20 cellular contexts compared by ENCODE assay signal in the genomic region with DNA sequence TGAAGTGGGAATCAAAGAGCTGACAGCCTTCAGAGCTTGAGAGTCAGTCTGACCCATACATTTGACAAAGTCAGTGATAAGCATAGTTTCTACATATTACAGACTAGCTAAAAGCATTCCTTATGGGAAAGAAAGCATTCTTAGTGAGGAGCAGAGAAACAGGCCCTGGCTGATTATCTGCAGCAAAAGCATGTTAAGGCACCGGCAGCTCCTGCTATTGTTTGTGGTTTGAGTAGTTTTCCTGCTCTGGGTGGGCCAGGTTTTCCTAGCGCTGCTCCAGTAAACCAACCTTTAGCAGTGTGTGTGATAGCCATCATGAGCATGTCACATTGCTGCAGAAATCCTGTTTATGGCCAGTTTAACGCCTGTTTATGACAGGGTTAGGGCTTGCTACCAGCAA. TPM values are rescaled to one million over a fixed set of nuclear protein-coding genes. Genes with fewer than 3 reads are reported as not detected.
DNase-seq lines count a peak whose midpoint lies in the region; ATAC-seq and TF ChIP-seq lines count a peak whose summit lies in the region.
"Had no signal": no experiment of that assay in that cellular context is flagged by ENCODE, and none has a peak within 500 bp of the region (broad histone marks: within the 10 kb centered on the region; RNA-seq: fewer than 3 reads in every experiment).

No MANE protein-coding gene starts in this region.

- H3K27ac Mint-ChIP-seq in activated T-helper 2 cell treated with anti-CD3 and anti-CD28 coated beads, Interferon-gamma antibody, Interleukin-2, Interleukin-4, amounts not matched to agents 10 μg/mL and 5 μg/mL and 100 μg/mL, durations not matched to agents 14 hours and 24 hours and 36 hours = no peak overlapping the region
- H3K27ac Mint-ChIP-seq: HFFc6 had no signal

- 58 to 80% methylated on average over 1 to 3 of the region's 3 CpGs for WGBS in testis, 2 donors

- H3K4me1 Mint-ChIP-seq in activated T-helper 2 cell treated with anti-CD3 and anti-CD28 coated beads, Interferon-gamma antibody, Interleukin-2, Interleukin-4, amounts not matched to agents 10 μg/mL and 5 μg/mL and 100 μg/mL, durations not matched to agents 14 hours and 24 hours and 36 hours (ENCODE audit: low read depth) = peaks cover 4% of the 10 kb centered on the region

- H3K4me1 ChIP-seq in mucosa of descending colon (ENCODE audit: low read depth) (peaks cover 8% of the 10 kb centered on the region), testis (no peaks in the 10 kb centered on the region)

- peak; percentile 26 for DNase-seq in EH (ENCODE audit: low read depth)
- DNase-seq in dermis blood vessel endothelial cell = peak; percentile 49
- peak; percentile 92 for DNase-seq in islet precursor cell
- DNase-seq in mucosa of descending colon = peak in 1 of 3 donors; percentile 37
- no peak for DNase-seq in testis
- DNase-seq in activated CD4-positive, alpha-beta T cell treated with anti-CD3 and anti-CD28 coated beads, Interleukin-2, amount 50 U/mL, for 48 hours = no peak
- DNase-seq in activated T-helper 2 cell treated with anti-CD3 and anti-CD28 coated beads, Interferon-gamma antibody, Interleukin-2, Interleukin-4, amounts not matched to agents 10 μg/mL and 5 μg/mL and 100 μg/mL, durations not matched to agents 14 hours and 24 hours and 36 hours (ENCODE audit: low spot score) = no peak
- DNase-seq: 8988T; CD4-positive, alpha-beta memory T cell; DMS153; DMS79; GF-D8; GOT3; H7; HFFc6 had no signal

- H3K4me3 ChIP-seq in mucosa of descending colon (no peak overlapping the region), testis (no peak overlapping the region)
- H3K4me3 ChIP-seq: BLaER1 had no signal

- H3K27me3 ChIP-seq in testis = no peaks in the 10 kb centered on the region
- H3K27me3 ChIP-seq: BLaER1 had no signal

- H3K9me3 ChIP-seq in mucosa of descending colon = no peaks in the 10 kb centered on the region
- no peaks in the 10 kb centered on the region for H3K9me3 ChIP-seq in testis
- H3K9me3 ChIP-seq: BLaER1 had no signal

- intact Hi-C loops in mucosa of descending colon (cut with DNase I, micrococcal nuclease) (loop anchor here in 1 of 2 donors (10.0 kb wide), 1 partner anchor 367 kb away; no protein-coding TSS in a partner anchor), testis (cut with DNase I; ENCODE audit: low total_unique reads) (no loop called here)
- intact Hi-C loops in activated T-helper 2 cell treated with anti-CD3 and anti-CD28 coated beads, Interferon-gamma antibody, Interleukin-2, Interleukin-4, amounts not matched to agents 10 μg/mL and 5 μg/mL and 100 μg/mL, durations not matched to agents 14 hours and 24 hours and 36 hours (cut with micrococcal nuclease) = no loop called here

- peaks cover 6% of the 10 kb centered on the region for H3K27me3 Mint-ChIP-seq in activated T-helper 2 cell treated with anti-CD3 and anti-CD28 coated beads, Interferon-gamma antibody, Interleukin-2, Interleukin-4, amounts not matched to agents 10 μg/mL and 5 μg/mL and 100 μg/mL, durations not matched to agents 14 hours and 24 hours and 36 hours (ENCODE audit: low read depth)
- H3K27me3 Mint-ChIP-seq: CD4-positive, alpha-beta memory T cell had no signal

- TF ChIP-seq POLR2A in testis (IDR thresholded peaks at IDR 0.05) = no peak

- TF ChIP-seq CTCF in mucosa of descending colon (IDR thresholded peaks at IDR 0.05) (no peak), testis (IDR thresholded peaks at IDR 0.05) (no peak)

- no peak overlapping the region for H3K4me3 Mint-ChIP-seq in activated T-helper 2 cell treated with anti-CD3 and anti-CD28 coated beads, Interferon-gamma antibody, Interleukin-2, Interleukin-4, amounts not matched to agents 10 μg/mL and 5 μg/mL and 100 μg/mL, durations not matched to agents 14 hours and 24 hours and 36 hours (ENCODE audit: low read depth)
- H3K4me3 Mint-ChIP-seq: CD14-positive monocyte, HFFc6 had no signal

- no peaks in the 10 kb centered on the region for H3K9me3 Mint-ChIP-seq in activated T-helper 2 cell treated with anti-CD3 and anti-CD28 coated beads, Interferon-gamma antibody, Interleukin-2, Interleukin-4, amounts not matched to agents 10 μg/mL and 5 μg/mL and 100 μg/mL, durations not matched to agents 14 hours and 24 hours and 36 hours
- H3K9me3 Mint-ChIP-seq: CD14-positive monocyte; CD4-positive, alpha-beta memory T cell; HFFc6 had no signal

- ATAC-seq in mucosa of descending colon (peak; percentile 36), HG03354 (IDR thresholded peaks at IDR 0.05; ENCODE audit: poor library complexity, severe bottlenecking, unreplicated experiment) (no peak)
- ATAC-seq: HCT116 had no signal

- no peak overlapping the region for H3K27ac ChIP-seq in testis
- H3K27ac ChIP-seq: BLaER1, HL-60 had no signal

- no peaks in the 10 kb centered on the region for H3K36me3 Mint-ChIP-seq in activated T-helper 2 cell treated with anti-CD3 and anti-CD28 coated beads, Interferon-gamma antibody, Interleukin-2, Interleukin-4, amounts not matched to agents 10 μg/mL and 5 μg/mL and 100 μg/mL, durations not matched to agents 14 hours and 24 hours and 36 hours (ENCODE audit: low read depth)
- H3K36me3 Mint-ChIP-seq: CD14-positive monocyte; CD4-positive, alpha-beta memory T cell had no signal

- H3K36me3 ChIP-seq in mucosa of descending colon (ENCODE audit: low read depth) = no peaks in the 10 kb centered on the region
- H3K36me3 ChIP-seq in testis (ENCODE audit: low read depth, missing control alignments) = no peaks in the 10 kb centered on the region
- H3K36me3 ChIP-seq: BLaER1 had no signal

RNA-seq across cellular contexts. Expression of a gene that starts 51.6 kb away (rescaled TPM):
- total RNA-seq in dermis blood vessel endothelial cell (344 and 584 TPM in 2 replicates), mucosa of descending colon (100 to 1,000 TPM; 366 to 467 (median 380) TPM), testis (100 to 1,000 TPM; 165 to 168 TPM)
- 295 TPM for polyA plus RNA-seq in testis (ENCODE audit: insufficient read depth, low read depth, low replicate concordance)
- 387 and 398 TPM in 2 replicates for total RNA-seq in activated T-helper 2 cell treated with anti-CD3 and anti-CD28 coated beads, Interferon-gamma antibody, Interleukin-2, Interleukin-4, amounts not matched to agents 10 μg/mL and 5 μg/mL and 100 μg/mL, durations not matched to agents 14 hours and 24 hours and 36 hours

Comparison
In these comparisons a context has a peak if more than half of its experiments do, and no peak if none do; other contexts are left out.
1. DNase-seq: peak in EH (single experiment), dermis blood vessel endothelial cell (single experiment) and islet precursor cell (single experiment); none in testis (single experiment), activated CD4-positive, alpha-beta T cell treated with anti-CD3 and anti-CD28 coated beads, Interleukin-2, amount 50 U/mL, for 48 hours (0 of 2) and activated T-helper 2 cell treated with anti-CD3 and anti-CD28 coated beads, Interferon-gamma antibody, Interleukin-2, Interleukin-4, amounts not matched to agents 10 μg/mL and 5 μg/mL and 100 μg/mL, durations not matched to agents 14 hours and 24 hours and 36 hours (single experiment).